20 cellular contexts compared by ENCODE assay signal in the genomic region with DNA sequence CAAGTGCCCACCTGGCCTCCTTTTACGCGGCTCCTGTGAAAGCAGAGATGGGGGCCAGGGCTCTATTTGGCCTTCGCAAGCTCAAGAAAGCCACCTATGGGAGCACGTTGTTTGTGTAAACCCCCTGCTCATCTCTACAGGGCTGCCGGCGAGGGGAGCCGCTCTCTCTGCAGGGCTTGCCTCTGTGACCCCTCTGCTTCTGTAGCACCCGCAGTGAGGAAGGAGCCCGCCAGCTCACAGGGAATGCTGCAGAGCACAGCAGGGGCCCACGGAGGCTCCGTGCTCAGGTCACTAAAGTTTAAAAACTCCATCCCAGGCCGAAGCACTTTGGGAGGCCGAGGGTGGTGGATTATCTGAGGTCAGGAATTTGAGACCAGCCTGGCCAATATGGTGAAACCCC.
"Had no signal": no experiment of that assay in that cellular context is flagged by ENCODE, and none has a peak within 500 bp of the region (broad histone marks: within the 10 kb centered on the region; RNA-seq: fewer than 3 reads in every experiment).

No MANE protein-coding gene starts in this region.

- H3K9me3 ChIP-seq: SJCRH30 had no signal

- H3K36me3 ChIP-seq: SJCRH30 had no signal

- H3K27me3 ChIP-seq: SJCRH30 had no signal

- H3K9ac ChIP-seq: KMS-11 had no signal

- DNase-seq: Kasumi-1; MV-4-11; NCI-H1048; NCI-H1105; NCI-H1436 treated with DMSO at 0.1 percent for 48 hours; NCI-H2029 treated with DMSO at 0.1 percent for 48 hours; NCI-H2227 treated with DMSO at 0.1 percent for 48 hours; NCI-H524 treated with DMSO at 0.1 percent for 48 hours; NCI-H69; NCI-H774; NK-92 treated with Interleukin-12 subunit alpha and Interleukin-12 subunit beta, amount 100 ng/mL, for 24 hours; PC-3; SHP77 treated with DMSO at 0.1 percent for 48 hours; SJCRH30 had no signal

- H3K4me1 ChIP-seq: SJCRH30 had no signal

- ATAC-seq: K562, Panc1, PC-3, SK-N-SH treated with all-trans-retinoic acid at 6 μM for 48 hours had no signal

- H3K4me3 ChIP-seq: K562, SJCRH30 had no signal

- H3K27ac ChIP-seq: HL-60, KMS-11, RWPE1, SJCRH30 had no signal

- H3K4me2 ChIP-seq: KMS-11 had no signal
